ENCODE assay signal across 8 cellular contexts in genomic region chr7:131501422-131501821, GRCh38. TPM values are rescaled to one million over a fixed set of nuclear protein-coding genes. Genes with fewer than 3 reads are reported as not detected.
DNase-seq lines count a peak whose midpoint lies in the region; ATAC-seq and TF ChIP-seq lines count a peak whose summit lies in the region.

No MANE protein-coding gene starts in this region.

- no peaks in the 10 kb centered on the region for H3K36me3 ChIP-seq in gastrocnemius medialis

- H3K36me3 Mint-ChIP-seq in activated T-helper 2 cell treated with anti-CD3 and anti-CD28 coated beads, Interferon-gamma antibody, Interleukin-2, Interleukin-4, amounts not matched to agents 10 μg/mL and 5 μg/mL and 100 μg/mL, durations not matched to agents 14 hours and 24 hours and 36 hours (ENCODE audit: low read depth): peaks cover 10% of the 10 kb centered on the region

- H3K27ac Mint-ChIP-seq in activated T-helper 2 cell treated with anti-CD3 and anti-CD28 coated beads, Interferon-gamma antibody, Interleukin-2, Interleukin-4, amounts not matched to agents 10 μg/mL and 5 μg/mL and 100 μg/mL, durations not matched to agents 14 hours and 24 hours and 36 hours: peak overlapping the region; percentile 43

- DNase-seq in A172 (ENCODE audit: low spot score) (peak; percentile 58), gastrocnemius medialis (no peak), DMS 273 (lab: John Stamatoyannopoulos, UW; ENCODE audit: unreplicated experiment) (no peak), T-helper 9 cell (no peak)
- DNase-seq in activated T-helper 2 cell treated with anti-CD3 and anti-CD28 coated beads, Interferon-gamma antibody, Interleukin-2, Interleukin-4, amounts not matched to agents 10 μg/mL and 5 μg/mL and 100 μg/mL, durations not matched to agents 14 hours and 24 hours and 36 hours (ENCODE audit: low spot score): peak; percentile 52

- TF ChIP-seq POLR2A in gastrocnemius medialis (IDR thresholded peaks at IDR 0.05): no peak

- no peak for TF ChIP-seq CTCF in gastrocnemius medialis (IDR thresholded peaks at IDR 0.05 in 4 of 5, conservative IDR thresholded peaks at IDR 0.05 in 1 of 5)

- H3K4me1 ChIP-seq in gastrocnemius medialis: peaks cover 7 to 23% of the 10 kb centered on the region in 2 donors

- H3K4me3 Mint-ChIP-seq in activated T-helper 2 cell treated with anti-CD3 and anti-CD28 coated beads, Interferon-gamma antibody, Interleukin-2, Interleukin-4, amounts not matched to agents 10 μg/mL and 5 μg/mL and 100 μg/mL, durations not matched to agents 14 hours and 24 hours and 36 hours (ENCODE audit: low read depth): no peak overlapping the region

- peak overlapping the region; percentile 41 to 61 (median 50) for H3K27ac ChIP-seq in gastrocnemius medialis

- H3K4me3 ChIP-seq in gastrocnemius medialis: no peak overlapping the region

- H3K27me3 Mint-ChIP-seq in activated T-helper 2 cell treated with anti-CD3 and anti-CD28 coated beads, Interferon-gamma antibody, Interleukin-2, Interleukin-4, amounts not matched to agents 10 μg/mL and 5 μg/mL and 100 μg/mL, durations not matched to agents 14 hours and 24 hours and 36 hours (ENCODE audit: low read depth): no peaks in the 10 kb centered on the region

- ATAC-seq in GM19351 (IDR thresholded peaks at IDR 0.05; ENCODE audit: unreplicated experiment): peak; percentile 85
- ATAC-seq in HG03439 (IDR thresholded peaks at IDR 0.05; ENCODE audit: unreplicated experiment): peak; percentile 65
- no peak for ATAC-seq in gastrocnemius medialis
- no peak for ATAC-seq in GM19324 (IDR thresholded peaks at IDR 0.05; ENCODE audit: low FRiP score, unreplicated experiment)

- in situ Hi-C loops in gastrocnemius medialis (cut with MboI; ENCODE audit: low sequenced_read_pairs in 4 of 4): no loop called here

- peaks cover 29% of the 10 kb centered on the region for H3K4me1 Mint-ChIP-seq in activated T-helper 2 cell treated with anti-CD3 and anti-CD28 coated beads, Interferon-gamma antibody, Interleukin-2, Interleukin-4, amounts not matched to agents 10 μg/mL and 5 μg/mL and 100 μg/mL, durations not matched to agents 14 hours and 24 hours and 36 hours (ENCODE audit: low read depth)

- H3K9me3 ChIP-seq in gastrocnemius medialis: no peaks in the 10 kb centered on the region

- no peaks in the 10 kb centered on the region for H3K9me3 Mint-ChIP-seq in activated T-helper 2 cell treated with anti-CD3 and anti-CD28 coated beads, Interferon-gamma antibody, Interleukin-2, Interleukin-4, amounts not matched to agents 10 μg/mL and 5 μg/mL and 100 μg/mL, durations not matched to agents 14 hours and 24 hours and 36 hours

- intact Hi-C loops in activated T-helper 2 cell treated with anti-CD3 and anti-CD28 coated beads, Interferon-gamma antibody, Interleukin-2, Interleukin-4, amounts not matched to agents 10 μg/mL and 5 μg/mL and 100 μg/mL, durations not matched to agents 14 hours and 24 hours and 36 hours (cut with micrococcal nuclease): loop anchor here (2.0 to 10.0 kb wide), 6 partner anchors 15 to 607 kb away; partner anchors contain the start of gene MKLN1
- intact Hi-C loops in gastrocnemius medialis (cut with DNase I; ENCODE audit: low total_unique reads): no loop called here

- no peaks in the 10 kb centered on the region for H3K27me3 ChIP-seq in gastrocnemius medialis

RNA-seq across cellular contexts. Expression of gene PODXL, which starts 55.0 kb away (rescaled TPM):
- total RNA-seq in A172 (2014; rRNA removed; shearing (Covaris generic)): 446 and 531 TPM in 2 replicates
- 0.68 and 0.76 TPM in 2 replicates for total RNA-seq in activated T-helper 2 cell treated with anti-CD3 and anti-CD28 coated beads, Interferon-gamma antibody, Interleukin-2, Interleukin-4, amounts not matched to agents 10 μg/mL and 5 μg/mL and 100 μg/mL, durations not matched to agents 14 hours and 24 hours and 36 hours
- total RNA-seq in gastrocnemius medialis: 10 to 100 TPM in 3 of 4 donors, 1 to 10 TPM in 1; 7.9 to 21.3 (median 13.2) TPM

Comparison
In these comparisons a context has a peak if more than half of its experiments do, and no peak if none do; other contexts are left out.
1. DNase-seq: peak in A172 (single experiment) and activated T-helper 2 cell treated with anti-CD3 and anti-CD28 coated beads, Interferon-gamma antibody, Interleukin-2, Interleukin-4, amounts not matched to agents 10 μg/mL and 5 μg/mL and 100 μg/mL, durations not matched to agents 14 hours and 24 hours and 36 hours (single experiment); none in gastrocnemius medialis (0 of 2), DMS 273 (single experiment) and T-helper 9 cell (single experiment).
2. ATAC-seq: peak in GM19351 (single experiment) and HG03439 (single experiment); none in gastrocnemius medialis (0 of 2) and GM19324 (single experiment).
3. RNA of gene PODXL, which starts 55.0 kb away (total RNA-seq): 446 to 531 TPM in A172; 7.9 to 21.3 TPM in gastrocnemius medialis and 0.68 to 0.76 TPM in activated T-helper 2 cell treated with anti-CD3 and anti-CD28 coated beads, Interferon-gamma antibody, Interleukin-2, Interleukin-4, amounts not matched to agents 10 μg/mL and 5 μg/mL and 100 μg/mL, durations not matched to agents 14 hours and 24 hours and 36 hours; every median in the first group is over 10 times any median in the second.